ENCODE assay signal across 6 cellular contexts in genomic region chr7:99657879-99658278, GRCh38. TPM values are rescaled to one million over a fixed set of nuclear protein-coding genes. Genes with fewer than 3 reads are reported as not detected.
"Had no signal": no experiment of that assay in that cellular context is flagged by ENCODE, and none has a peak within 500 bp of the region (broad histone marks: within the 10 kb centered on the region; RNA-seq: fewer than 3 reads in every experiment).

No MANE protein-coding gene starts in this region.

RNA-seq across cellular contexts. Expression of gene CYP3A5, which starts 21.9 kb away (rescaled TPM):
- total RNA-seq: OCI-LY7, PC-3, Right ventricle myocardium inferior, Right ventricle myocardium superior, SK-MEL-5 had no signal

RNA-seq across cellular contexts. Expression of gene TMEM225B, which starts 59.8 kb away (rescaled TPM):
- total RNA-seq: PC-3, Peyer's patch, Right ventricle myocardium inferior, Right ventricle myocardium superior, SK-MEL-5 had no signal
